ENCODE assay signal across 10 cellular contexts in genomic region chr5:143220748-143221211, GRCh38.
A peak's percentile ranks its signal among the peaks of the same experiment; 100 is the strongest.
DNase-seq lines count a peak whose midpoint lies in the region; ATAC-seq and TF ChIP-seq lines count a peak whose summit lies in the region.
"Had no signal": no experiment of that assay in that cellular context is flagged by ENCODE, and none has a peak within 500 bp of the region (broad histone marks: within the 10 kb centered on the region; RNA-seq: fewer than 3 reads in every experiment).

No MANE protein-coding gene starts in this region.

- no peak overlapping the region for H2BK120ac ChIP-seq in H9 (ENCODE audit: low read depth, low read length, poor library complexity, severe bottlenecking)

- H4K5ac ChIP-seq in H9 (ENCODE audit: insufficient read length, low read depth, low read length), result no peak overlapping the region

- no peaks in the 10 kb centered on the region for H3K79me2 ChIP-seq in H9 (ENCODE audit: insufficient read depth, low read length)

- no peaks in the 10 kb centered on the region for H3K9me3 ChIP-seq in right lobe of liver
- H3K9me3 ChIP-seq in subcutaneous abdominal adipose tissue (ENCODE audit: control insufficient read depth in 5 of 5, low read length in 5 of 5), result no peaks in the 10 kb centered on the region
- H3K9me3 ChIP-seq in H9 (ENCODE audit: control insufficient read depth, low read depth, low read length), result no peaks in the 10 kb centered on the region

- no peak overlapping the region for H2AK5ac ChIP-seq in H9 (ENCODE audit: insufficient read length, low read length)

- H3K79me1 ChIP-seq in H9 (ENCODE audit: insufficient read depth, low read depth, low read length, poor library complexity, severe bottlenecking), result no peaks in the 10 kb centered on the region

- no peak overlapping the region for H2AFZ ChIP-seq in H9 (ENCODE audit: low read length)

- no peak overlapping the region for H3K56ac ChIP-seq in H9 (ENCODE audit: insufficient read length, low read depth, low read length)

- 47% methylated on average over 3 of the region's 3 CpGs for WGBS in right lobe of liver (ENCODE audit: insufficient coverage, low coverage, low lambda C conversion rate, missing lambda C conversion rate)
- no CpG with 5 or more reads among the region's 3 CpGs for WGBS in H9 (ENCODE audit: extremely low coverage, insufficient read length, low lambda C conversion rate)

- no peaks in the 10 kb centered on the region for H3K9me3 Mint-ChIP-seq in activated T-cell treated with anti-CD3 and anti-CD28 coated beads, Interleukin-2, amount 50 U/mL, for 72 hours
- no peaks in the 10 kb centered on the region for H3K9me3 Mint-ChIP-seq in activated naive CD8-positive, alpha-beta T cell treated with anti-CD3 and anti-CD28 coated beads, Interleukin-2, amount 10 ng/mL, durations not matched to agents 7 days and 5 days
- H3K9me3 Mint-ChIP-seq in H9, result no peaks in the 10 kb centered on the region

- POLR2A ChIA-PET in activated naive CD8-positive, alpha-beta T cell treated with anti-CD3 and anti-CD28 coated beads, Interleukin-2, amount 10 ng/mL, durations not matched to agents 7 days and 5 days (lab: Charles Lee), result no interaction called here

- no peak overlapping the region for H3K23ac ChIP-seq in H9 (ENCODE audit: insufficient read length, low read depth, low read length)

- no peak for DNase-seq in activated T-cell treated with anti-CD3 and anti-CD28 coated beads, Interleukin-2, amount 50 U/mL, for 72 hours
- no peak for DNase-seq in activated T-cell treated with anti-CD3 and anti-CD28 coated beads, Interleukin-2, amount 50 U/mL, for 1 hour
- DNase-seq in activated naive CD8-positive, alpha-beta T cell treated with anti-CD3 and anti-CD28 coated beads, Interleukin-2, amount 10 ng/mL, durations not matched to agents 7 days and 5 days, result no peak
- DNase-seq in right lobe of liver (no peak), H9 (no peak), UCSD-AML1 (lab: John Stamatoyannopoulos, UW; ENCODE audit: unreplicated experiment) (no peak), retina (no peak)
- DNase-seq: KG1, NCI-H2081 treated with DMSO at 0.1 percent for 48 hours had no signal

- H2BK12ac ChIP-seq in H9 (ENCODE audit: insufficient read length, low read depth, low read length), result no peak overlapping the region

- H4K91ac ChIP-seq in H9 (ENCODE audit: insufficient read length, low read depth, low read length), result no peak overlapping the region

- no peak overlapping the region for H4K8ac ChIP-seq in H9 (replicated peaks; ENCODE audit: insufficient read length, low read depth, low read length)

- H3K4me1 ChIP-seq in right lobe of liver (peaks cover 0 to 11% (median 0%) of the 10 kb centered on the region in 4 donors), subcutaneous abdominal adipose tissue (ENCODE audit: control insufficient read depth in 5 of 5, insufficient read depth in 5 of 5, low read length in 5 of 5) (peaks cover 6 to 57% (median 18%) of the 10 kb centered on the region in 5 donors), H9 (ENCODE audit: insufficient read depth, low read length) (no peaks in the 10 kb centered on the region)

- H2BK15ac ChIP-seq in H9 (ENCODE audit: low read depth, low read length), result no peak overlapping the region

- H3T11ph ChIP-seq in H9 (ENCODE audit: low read length), result no peak overlapping the region

- H3K27ac ChIP-seq in right lobe of liver, result peak overlapping the region; percentile 3 to 73 (median 33)
- peak overlapping the region; percentile 47 for H3K27ac ChIP-seq in subcutaneous abdominal adipose tissue (ENCODE audit: low read depth, low read length)
- H3K27ac ChIP-seq in H9 (ENCODE audit: insufficient read length, low read depth, low read length), result no peak overlapping the region

- no peak overlapping the region for H3K4me2 ChIP-seq in H9 (ENCODE audit: insufficient read depth, insufficient read length, low read length)

- H3K36me3 Mint-ChIP-seq in activated T-cell treated with anti-CD3 and anti-CD28 coated beads, Interleukin-2, amount 50 U/mL, for 72 hours (ENCODE audit: insufficient read depth in 2 of 2), result peaks cover 3 to 4% of the 10 kb centered on the region in 2 donors
- peaks cover 34% of the 10 kb centered on the region for H3K36me3 Mint-ChIP-seq in activated naive CD8-positive, alpha-beta T cell treated with anti-CD3 and anti-CD28 coated beads, Interleukin-2, amount 10 ng/mL, durations not matched to agents 7 days and 5 days
- peaks cover 0 to 3% (median 2%) of the 10 kb centered on the region in 3 experiments; a peak in 4 of 7 replicates for H3K36me3 Mint-ChIP-seq in H9 (ENCODE audit: insufficient read depth in 1 of 3, low read depth in 3 of 3)

- no peaks in the 10 kb centered on the region for H3K27me3 Mint-ChIP-seq in activated T-cell treated with anti-CD3 and anti-CD28 coated beads, Interleukin-2, amount 50 U/mL, for 72 hours (ENCODE audit: low read depth)
- no peaks in the 10 kb centered on the region for H3K27me3 Mint-ChIP-seq in activated naive CD8-positive, alpha-beta T cell treated with anti-CD3 and anti-CD28 coated beads, Interleukin-2, amount 10 ng/mL, durations not matched to agents 7 days and 5 days
- no peaks in the 10 kb centered on the region; the same call in 1 of the 2 replicates for H3K27me3 Mint-ChIP-seq in H9 (ENCODE audit: low read depth)

- no peak for TF ChIP-seq CTCF in right lobe of liver (IDR thresholded peaks at IDR 0.05)
- TF ChIP-seq CTCF in H9 (conservative IDR thresholded peaks at IDR 0.05), result no peak

- H3K23me2 ChIP-seq in H9 (ENCODE audit: insufficient read length, low read depth, low read length, poor library complexity, severe bottlenecking), result no peaks in the 10 kb centered on the region

- H3K4me1 Mint-ChIP-seq in activated T-cell treated with anti-CD3 and anti-CD28 coated beads, Interleukin-2, amount 50 U/mL, for 72 hours (ENCODE audit: low read depth), result peaks cover 74% of the 10 kb centered on the region
- peaks cover 32% of the 10 kb centered on the region for H3K4me1 Mint-ChIP-seq in activated naive CD8-positive, alpha-beta T cell treated with anti-CD3 and anti-CD28 coated beads, Interleukin-2, amount 10 ng/mL, durations not matched to agents 7 days and 5 days
- peaks cover 0 to 5% of the 10 kb centered on the region in 2 experiments; a peak in 1 of 4 replicates for H3K4me1 Mint-ChIP-seq in H9

- no peak for ATAC-seq in activated T-cell treated with anti-CD3 and anti-CD28 coated beads, Interleukin-2, amount 50 U/mL, for 72 hours (replicated peaks in 1 of 2)
- no peak for ATAC-seq in activated naive CD8-positive, alpha-beta T cell treated with anti-CD3 and anti-CD28 coated beads, Interleukin-2, amount 10 ng/mL, durations not matched to agents 7 days and 5 days (ENCODE audit: low read depth)
- ATAC-seq in right lobe of liver, result peak; percentile 38 to 58 (median 42)

- no peaks in the 10 kb centered on the region for H3K27me3 ChIP-seq in right lobe of liver
- no peaks in the 10 kb centered on the region for H3K27me3 ChIP-seq in subcutaneous abdominal adipose tissue (ENCODE audit: control insufficient read depth in 5 of 5, insufficient read depth in 4 of 5, low read length in 5 of 5)
- no peaks in the 10 kb centered on the region for H3K27me3 ChIP-seq in H9 (ENCODE audit: insufficient read depth, low read length)

- peak overlapping the region in 1 of 2 donors; percentile 54 for H3K4me3 Mint-ChIP-seq in activated T-cell treated with anti-CD3 and anti-CD28 coated beads, Interleukin-2, amount 50 U/mL, for 72 hours
- H3K4me3 Mint-ChIP-seq in activated naive CD8-positive, alpha-beta T cell treated with anti-CD3 and anti-CD28 coated beads, Interleukin-2, amount 10 ng/mL, durations not matched to agents 7 days and 5 days, result peak overlapping the region; percentile 6
- no peak overlapping the region for H3K4me3 Mint-ChIP-seq in H9

- no peaks in the 10 kb centered on the region for H4K20me1 ChIP-seq in H9 (ENCODE audit: control insufficient read depth, insufficient read depth, insufficient read length)

- no peak overlapping the region for H2BK5ac ChIP-seq in H9 (ENCODE audit: insufficient read length, low read length)

- H3K4me3 ChIP-seq in right lobe of liver (no peak overlapping the region), subcutaneous abdominal adipose tissue (ENCODE audit: low read depth in 1 of 5, low read length in 5 of 5) (peak overlapping the region in 4 of 5 donors; percentile 17 to 60 (median 34))

- intact Hi-C loops in right lobe of liver (cut with DNase I), result no loop called here

- no peak overlapping the region for H3K14ac ChIP-seq in H9 (ENCODE audit: insufficient read depth, low read length)

- no peak overlapping the region for H3K4ac ChIP-seq in H9 (ENCODE audit: low read depth, low read length)

- no peak for TF ChIP-seq POLR2A in right lobe of liver (IDR thresholded peaks at IDR 0.05)

- no peak overlapping the region for H2BK20ac ChIP-seq in H9 (ENCODE audit: low read depth, low read length, poor library complexity, severe bottlenecking)

- H3K27ac Mint-ChIP-seq in activated T-cell treated with anti-CD3 and anti-CD28 coated beads, Interleukin-2, amount 50 U/mL, for 72 hours, result peak overlapping the region; percentile 64
- no peak overlapping the region for H3K27ac Mint-ChIP-seq in activated naive CD8-positive, alpha-beta T cell treated with anti-CD3 and anti-CD28 coated beads, Interleukin-2, amount 10 ng/mL, durations not matched to agents 7 days and 5 days
- H3K27ac Mint-ChIP-seq in H9, result no peak overlapping the region

- H3K36me3 ChIP-seq in right lobe of liver (no peaks in the 10 kb centered on the region), subcutaneous abdominal adipose tissue (ENCODE audit: control insufficient read depth in 5 of 5, insufficient read depth in 5 of 5, low read length in 5 of 5) (peaks cover 0 to 10% (median 0%) of the 10 kb centered on the region in 5 donors)

- no peak overlapping the region for H3K9ac ChIP-seq in subcutaneous abdominal adipose tissue (ENCODE audit: low read length in 5 of 5)
- no peak overlapping the region for H3K9ac ChIP-seq in H9 (ENCODE audit: extremely low read depth, insufficient read length, low read length)

- H3K18ac ChIP-seq in H9 (ENCODE audit: insufficient read length, low read depth, low read length), result no peak overlapping the region

Comparison
In these comparisons a context has a peak if more than half of its experiments do, and no peak if none do; other contexts are left out.
1. ATAC-seq: peak in right lobe of liver (4 of 4); none in activated T-cell treated with anti-CD3 and anti-CD28 coated beads, Interleukin-2, amount 50 U/mL, for 72 hours (0 of 2) and activated naive CD8-positive, alpha-beta T cell treated with anti-CD3 and anti-CD28 coated beads, Interleukin-2, amount 10 ng/mL, durations not matched to agents 7 days and 5 days (single experiment).
2. H3K4me3 ChIP-seq: peak in subcutaneous abdominal adipose tissue (4 of 5); none in right lobe of liver (0 of 3).